In the genomic region with DNA sequence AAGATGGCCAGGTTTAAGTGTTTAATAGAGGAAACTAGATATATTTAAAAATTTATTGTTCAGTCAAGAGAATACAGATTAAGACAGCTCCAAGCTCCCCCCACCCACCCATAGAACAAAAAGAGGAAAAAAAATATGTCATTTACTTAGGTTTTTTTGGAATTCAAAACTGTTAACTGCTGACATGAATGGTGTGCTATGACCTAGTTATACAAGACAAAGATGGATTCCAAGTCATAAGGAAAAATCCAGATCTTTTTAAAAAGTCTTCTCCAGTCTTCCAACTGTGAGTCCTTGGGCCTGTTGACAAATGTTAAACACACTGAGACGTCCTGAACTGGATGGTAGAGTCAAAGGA, we compare ENCODE assay signal across 8 cellular contexts. TPM values are rescaled to one million over a fixed set of nuclear protein-coding genes. Genes with fewer than 3 reads are reported as not detected.
A peak's percentile ranks its signal among the peaks of the same experiment; 100 is the strongest.
DNase-seq lines count a peak whose midpoint lies in the region; ATAC-seq, FAIRE-seq and TF ChIP-seq lines count a peak whose summit lies in the region.

No MANE protein-coding gene starts in this region.

- peak overlapping the region; percentile 100 for H3K27ac ChIP-seq in A549
- peak overlapping the region; percentile 100 for H3K27ac ChIP-seq in HUES6 (ENCODE audit: low read depth, low read length)
- H3K27ac ChIP-seq in mammary epithelial cell (ENCODE audit: insufficient read depth, low read depth, low read length), result peak overlapping the region; percentile 92
- H3K27ac ChIP-seq in mucosa of rectum (ENCODE audit: low read depth in 2 of 2, low read length in 2 of 2), result peak overlapping the region; percentile 100

- H3K9me3 ChIP-seq in A549 (no peaks in the 10 kb centered on the region), HUES6 (ENCODE audit: control insufficient read depth, insufficient read depth, low read depth, low read length) (no peaks in the 10 kb centered on the region), mammary epithelial cell (replicated peaks; ENCODE audit: insufficient read depth, low read length) (no peaks in the 10 kb centered on the region), mucosa of rectum (ENCODE audit: control insufficient read depth in 2 of 2, low read length in 2 of 2) (no peaks in the 10 kb centered on the region)

- CTCF ChIA-PET in A549 (lab: Yijun Ruan, JAX) (interaction anchor here (0.6 to 72.2 kb wide), 5 partner anchors 8 to 297 kb away, joined by 3 to 2657 read pairs (median 6); a partner anchor contains a TSS), mammary epithelial cell (lab: Charles Lee; ENCODE audit: low non-redundant PET) (no interaction called here)

- no peak for TF ChIP-seq RAD21 in A549 (conservative IDR thresholded peaks at IDR 0.05 in 1 of 2, IDR thresholded peaks at IDR 0.05 in 1 of 2)

- in situ Hi-C loops in mammary epithelial cell (cut with MboI; ENCODE audit: low sequenced_read_pairs in 2 of 2), result no loop called here

- H3K9ac ChIP-seq in HUES6 (ENCODE audit: low read length) (peak overlapping the region; percentile 100), mammary epithelial cell (ENCODE audit: insufficient read depth, low read length) (peak overlapping the region; percentile 33), mucosa of rectum (ENCODE audit: low read depth in 1 of 2, low read length in 2 of 2) (peak overlapping the region; percentile 96 to 98)

- no peaks in the 10 kb centered on the region for H4K20me1 ChIP-seq in mammary epithelial cell (ENCODE audit: insufficient read depth, low read length)

- H3K4me3 ChIP-seq in A549 (peak overlapping the region; percentile 60), HUES6 (ENCODE audit: low read depth, low read length) (peak overlapping the region; percentile 74), mammary epithelial cell (replicated peaks in 1 of 3; ENCODE audit: insufficient read depth in 1 of 3, low read depth in 2 of 3, low read length in 3 of 3) (peak overlapping the region; percentile 67 to 68 (median 67)), mucosa of rectum (ENCODE audit: low read length in 2 of 2) (peak overlapping the region; percentile 87 to 90)

- H2AFZ ChIP-seq in mammary epithelial cell (ENCODE audit: low read depth, low read length), result peak overlapping the region; percentile 79

- peaks cover 28% of the 10 kb centered on the region; the same call in 1 of the 2 replicates for H3K36me3 ChIP-seq in HUES6 (ENCODE audit: control insufficient read depth, insufficient read depth, low read length)
- no peaks in the 10 kb centered on the region for H3K36me3 ChIP-seq in mammary epithelial cell (ENCODE audit: insufficient read depth, low read length)
- H3K36me3 ChIP-seq in mucosa of rectum (ENCODE audit: control insufficient read depth in 2 of 2, insufficient read depth in 2 of 2, low read length in 2 of 2), result peaks cover 0 to 8% of the 10 kb centered on the region in 2 donors

- TSS peak; percentile 88 for BruUV-seq in mammary epithelial cell (replicated peaks; lab: Mats Ljungman, UMichigan)

- no peak for FAIRE-seq in A549 (lab: Jason Lieb, UNC)

- dilution Hi-C loops in mammary epithelial cell (cut with HindIII; ENCODE audit: low sequenced_read_pairs), result no loop called here

- H3K27me3 ChIP-seq in HUES6 (ENCODE audit: control insufficient read depth, insufficient read depth, low read length) (no peaks in the 10 kb centered on the region), mammary epithelial cell (ENCODE audit: insufficient read depth, low read length) (no peaks in the 10 kb centered on the region), mucosa of rectum (ENCODE audit: control insufficient read depth in 2 of 2, insufficient read depth in 2 of 2, low read length in 2 of 2) (no peaks in the 10 kb centered on the region)

- peaks cover 57% of the 10 kb centered on the region for H3K4me1 ChIP-seq in A549
- H3K4me1 ChIP-seq in HUES6 (ENCODE audit: control insufficient read depth, insufficient read depth, low read length), result peaks cover 34% of the 10 kb centered on the region
- H3K4me1 ChIP-seq in mammary epithelial cell (ENCODE audit: insufficient read depth, low read length), result peaks cover 58% of the 10 kb centered on the region
- H3K4me1 ChIP-seq in mucosa of rectum (ENCODE audit: control insufficient read depth in 2 of 2, insufficient read depth in 2 of 2, low read length in 2 of 2), result peaks cover 43 to 47% of the 10 kb centered on the region in 2 donors

- POLR2A ChIA-PET in A549 (lab: Yijun Ruan, JAX), result interaction anchor here (0.9 to 3.3 kb wide), 8 partner anchors 8 to 116 kb away, joined by 3 to 35 read pairs (median 4); a partner anchor contains a TSS

- ATAC-seq in A549 (no peak), HG03571 (IDR thresholded peaks at IDR 0.05; ENCODE audit: unreplicated experiment) (no peak)

- TF ChIP-seq EP300 in A549 (IDR thresholded peaks at IDR 0.05), result no peak

- intact Hi-C loops in mammary epithelial cell (cut with micrococcal nuclease), result loop anchor here (5.0 kb wide), 1 partner anchor 225 kb away; no protein-coding TSS in a partner anchor

- no peak for TF ChIP-seq POLR2A in A549 (IDR thresholded peaks at IDR 0.05; ENCODE audit: low read length)

- WGBS in A549 (ENCODE audit: missing lambda C conversion rate), result 0% methylated on average over 1 of the region's 1 CpG
- WGBS in mammary epithelial cell (ENCODE audit: low coverage, missing lambda C conversion rate), result 0% methylated on average over 1 of the region's 1 CpG

- DNase-seq in A549 (ENCODE audit: low read depth in 1 of 2, low spot score in 1 of 2) (no peak), mammary epithelial cell (no peak), CD1c-positive myeloid dendritic cell (ENCODE audit: extremely low spot score) (no peak), NCI-H226 (no peak), NCI-H748 (lab: John Stamatoyannopoulos, UW; ENCODE audit: unreplicated experiment) (no peak)

- H3K4me2 ChIP-seq in A549 (peak overlapping the region; percentile 78), mammary epithelial cell (ENCODE audit: insufficient read depth, low read depth, low read length) (peak overlapping the region; percentile 96)

- TF ChIP-seq CTCF in A549 (IDR thresholded peaks at IDR 0.05) (no peak), mammary epithelial cell (conservative IDR thresholded peaks at IDR 0.05 in 1 of 2, IDR thresholded peaks at IDR 0.05 in 1 of 2; ENCODE audit: extremely low read depth in 1 of 2, insufficient read depth in 1 of 2, low read depth in 1 of 2, low read length in 2 of 2) (no peak)

- H3K79me2 ChIP-seq in mammary epithelial cell (ENCODE audit: insufficient read depth, low read length), result peaks cover 57% of the 10 kb centered on the region

TF ChIP-seq in A549, 52 proteins besides CTCF, POLR2A, EP300 and RAD21:
- TF ChIP-seq NPAS2 (CRISPR knock-in tag; IDR thresholded peaks at IDR 0.05; ENCODE audit: borderline replicate concordance) (no peak), FOXS1 (CRISPR knock-in tag; IDR thresholded peaks at IDR 0.05) (peak; percentile 39; the same call in 1 of the 2 replicates), HOXA7 (CRISPR knock-in tag; IDR thresholded peaks at IDR 0.05) (0 out of 2 replicates have a peak, but pooled peaks have one; percentile 38), EHF (CRISPR knock-in tag; IDR thresholded peaks at IDR 0.05) (peak; percentile 68), TFCP2L1 (CRISPR knock-in tag; IDR thresholded peaks at IDR 0.05) (0 out of 2 replicates have a peak, but pooled peaks have one; percentile 84)
- TF ChIP-seq, protein P1, sequence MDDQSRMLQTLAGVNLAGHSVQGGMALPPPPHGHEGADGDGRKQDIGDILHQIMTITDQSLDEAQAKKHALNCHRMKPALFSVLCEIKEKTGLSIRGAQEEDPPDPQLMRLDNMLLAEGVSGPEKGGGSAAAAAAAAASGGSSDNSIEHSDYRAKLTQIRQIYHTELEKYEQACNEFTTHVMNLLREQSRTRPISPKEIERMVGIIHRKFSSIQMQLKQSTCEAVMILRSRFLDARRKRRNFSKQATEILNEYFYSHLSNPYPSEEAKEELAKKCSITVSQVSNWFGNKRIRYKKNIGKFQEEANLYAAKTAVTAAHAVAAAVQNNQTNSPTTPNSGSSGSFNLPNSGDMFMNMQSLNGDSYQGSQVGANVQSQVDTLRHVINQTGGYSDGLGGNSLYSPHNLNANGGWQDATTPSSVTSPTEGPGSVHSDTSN (IDR thresholded peaks at IDR 0.05), result no peak

RNA-seq across cellular contexts. Expression of a gene that starts 1.3 kb away (rescaled TPM):
- polyA plus RNA-seq in A549 (2011; rRNA removed) (1.1 and 2.1 TPM in 2 replicates), A549 (2017; fragmentation: RNase III; extraction: RNeasy Plus Mini Kit Qiagen cat#74134 plus additional on column Dnase treatment) (7.4 to 8.6 TPM (median 8.0 TPM) in 3 replicates), mammary epithelial cell (0.94 TPM)
- polyA plus RNA-seq in A549 (2012; cell fraction: cytosol; rRNA removed), result 2.2 and 3.1 TPM in 2 replicates
- polyA plus RNA-seq in A549 (2012; cell fraction: nucleus; rRNA removed), result 6.5 and 9.1 TPM in 2 replicates
- polyA minus RNA-seq in A549 (2011; rRNA and poly(A)+ RNA removed), result 2.6 and 4.2 TPM in 2 replicates
- total RNA-seq in mammary epithelial cell, result 10 to 100 TPM in 1 of 2 donors, 1 to 10 TPM in 1; 4.3 to 16.0 TPM
- 5.4 TPM for polyA minus RNA-seq in mammary epithelial cell

RNA-seq across cellular contexts. Expression of a gene that starts 9.0 kb away (rescaled TPM):
- polyA plus RNA-seq in A549 (2011; rRNA removed) (47.1 and 48.0 TPM in 2 replicates), A549 (2017; fragmentation: RNase III; extraction: RNeasy Plus Mini Kit Qiagen cat#74134 plus additional on column Dnase treatment) (48.6 to 52.3 TPM (median 51.8 TPM) in 3 replicates), mammary epithelial cell (1.4 TPM)
- polyA plus RNA-seq in A549 (2012; cell fraction: cytosol; rRNA removed), result 84.7 and 94.6 TPM in 2 replicates
- polyA plus RNA-seq in A549 (2012; cell fraction: nucleus; rRNA removed), result 108 and 113 TPM in 2 replicates
- polyA minus RNA-seq in A549 (2011; rRNA and poly(A)+ RNA removed), result 88.9 and 139 TPM in 2 replicates
- 1 to 10 TPM; 4.4 to 6.2 TPM for total RNA-seq in mammary epithelial cell
- polyA minus RNA-seq in mammary epithelial cell, result 0.26 TPM

RNA-seq across cellular contexts. Expression of a gene that starts 56.2 kb away (rescaled TPM):
- polyA plus RNA-seq in A549 (2011; rRNA removed) (1.3 and 1.7 TPM in 2 replicates), A549 (2017; fragmentation: RNase III; extraction: RNeasy Plus Mini Kit Qiagen cat#74134 plus additional on column Dnase treatment) (1.8 to 2.6 TPM (median 2.0 TPM) in 3 replicates), mammary epithelial cell (0.03 TPM)
- 1.7 and 2.0 TPM in 2 replicates for polyA plus RNA-seq in A549 (2012; cell fraction: cytosol; rRNA removed)
- polyA plus RNA-seq in A549 (2012; cell fraction: nucleus; rRNA removed), result 0.98 and 1.4 TPM in 2 replicates
- polyA minus RNA-seq in A549 (2011; rRNA and poly(A)+ RNA removed), result 1.6 and 2.8 TPM in 2 replicates
- under 1 TPM in 1 of 2 donors, not detected in 1; 0.17 TPM for total RNA-seq in mammary epithelial cell
- polyA minus RNA-seq in mammary epithelial cell, result not detected

Comparison
In these comparisons a context has a peak if more than half of its experiments do, and no peak if none do; other contexts are left out.
1. H3K9ac ChIP-seq: peak in every context shown above with its lines; median percentile 100 in HUES6; 97 in mucosa of rectum; 33 in mammary epithelial cell.
2. RNA of a gene that starts 9.0 kb away (polyA plus RNA-seq): 47.1 to 113 TPM in A549; 1.4 TPM in mammary epithelial cell (single experiment); every median in the first group is over 10 times any median in the second.
3. Peak in every context shown above with its lines, with median percentiles within 50 percentile points of each other: H3K27ac ChIP-seq and H3K4me3 ChIP-seq.